7 cellular contexts compared by ENCODE assay signal in the genomic region with DNA sequence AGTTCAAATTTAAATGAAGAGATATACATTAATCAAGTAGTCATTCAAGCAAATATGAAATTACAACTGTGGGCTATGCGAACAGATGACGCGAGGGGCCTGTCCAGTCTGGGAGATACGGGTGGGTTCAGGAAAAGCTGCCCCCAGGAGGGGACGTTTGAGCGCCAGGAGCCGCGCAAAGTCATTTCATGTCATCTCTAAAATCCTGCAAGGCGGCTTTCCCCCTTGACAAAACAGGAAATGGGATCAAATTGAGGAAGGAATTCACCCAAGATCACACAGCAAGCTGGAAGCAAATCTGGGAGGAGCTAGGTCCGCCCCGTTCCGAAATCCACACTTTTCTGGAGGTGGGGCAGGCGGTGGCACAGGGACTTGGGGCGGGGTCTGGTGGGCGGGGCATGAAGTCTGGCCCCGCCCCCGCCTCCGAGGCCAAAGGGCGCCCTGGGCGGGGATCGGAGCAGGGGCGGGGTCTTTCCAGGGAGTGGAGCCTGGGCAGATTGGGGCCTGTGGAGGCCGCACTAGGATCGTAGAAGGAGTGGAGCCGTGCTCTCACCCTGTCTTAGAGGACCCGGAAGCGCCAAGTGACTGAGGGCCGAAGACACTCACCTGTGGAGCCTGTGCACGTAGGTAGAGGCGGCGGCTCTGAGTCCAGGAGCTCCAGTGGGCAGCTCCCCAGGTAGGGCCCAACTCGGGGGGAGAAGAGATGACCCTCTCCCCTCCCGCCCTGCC. TPM values are rescaled to one million over a fixed set of nuclear protein-coding genes. Genes with fewer than 3 reads are reported as not detected.
DNase-seq lines count a peak whose midpoint lies in the region; ATAC-seq and TF ChIP-seq lines count a peak whose summit lies in the region.

A gene with protein sequence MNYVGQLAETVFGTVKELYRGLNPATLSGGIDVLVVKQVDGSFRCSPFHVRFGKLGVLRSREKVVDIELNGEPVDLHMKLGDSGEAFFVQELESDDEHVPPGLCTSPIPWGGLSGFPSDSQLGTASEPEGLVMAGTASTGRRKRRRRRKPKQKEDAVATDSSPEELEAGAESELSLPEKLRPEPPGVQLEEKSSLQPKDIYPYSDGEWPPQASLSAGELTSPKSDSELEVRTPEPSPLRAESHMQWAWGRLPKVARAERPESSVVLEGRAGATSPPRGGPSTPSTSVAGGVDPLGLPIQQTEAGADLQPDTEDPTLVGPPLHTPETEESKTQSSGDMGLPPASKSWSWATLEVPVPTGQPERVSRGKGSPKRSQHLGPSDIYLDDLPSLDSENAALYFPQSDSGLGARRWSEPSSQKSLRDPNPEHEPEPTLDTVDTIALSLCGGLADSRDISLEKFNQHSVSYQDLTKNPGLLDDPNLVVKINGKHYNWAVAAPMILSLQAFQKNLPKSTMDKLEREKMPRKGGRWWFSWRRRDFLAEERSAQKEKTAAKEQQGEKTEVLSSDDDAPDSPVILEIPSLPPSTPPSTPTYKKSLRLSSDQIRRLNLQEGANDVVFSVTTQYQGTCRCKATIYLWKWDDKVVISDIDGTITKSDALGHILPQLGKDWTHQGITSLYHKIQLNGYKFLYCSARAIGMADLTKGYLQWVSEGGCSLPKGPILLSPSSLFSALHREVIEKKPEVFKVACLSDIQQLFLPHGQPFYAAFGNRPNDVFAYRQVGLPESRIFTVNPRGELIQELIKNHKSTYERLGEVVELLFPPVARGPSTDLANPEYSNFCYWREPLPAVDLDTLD (plus strand): TSS at position 495 of the 729 bp plus-strand sequence. CDS start 4,983 bp downstream, outside the sequence.

- peak within 1 kb of the TSS; percentile 69 for H3K14ac ChIP-seq in trophoblast cell (ENCODE audit: low read length)

- peak within 1 kb of the TSS; percentile 55 for H2AK5ac ChIP-seq in trophoblast cell (ENCODE audit: low read length)

- no peak for TF ChIP-seq POLR2A in GM18505 (IDR thresholded peaks at IDR 0.05; ENCODE audit: borderline replicate concordance, extremely low read depth, insufficient read depth, insufficient read length)

- H3K18ac ChIP-seq in trophoblast cell (ENCODE audit: low read length) = peak within 1 kb of the TSS; percentile 66

- no peaks in the 10 kb centered on the region for H3K9me3 ChIP-seq in SK-N-MC (ENCODE audit: low read depth, low read length)
- no peaks in the 10 kb centered on the region for H3K9me3 ChIP-seq in adipocyte (ENCODE audit: control insufficient read depth, low read length)
- no peaks in the 10 kb centered on the region for H3K9me3 ChIP-seq in trophoblast cell (ENCODE audit: insufficient read depth, low read depth, low read length)

- peaks cover 30% of the 10 kb centered on the region for H3K4me1 ChIP-seq in adipocyte (ENCODE audit: control insufficient read depth, insufficient read depth, low read length)
- peaks cover 21 to 22% of the 10 kb centered on the region in 2 experiments for H3K4me1 ChIP-seq in trophoblast cell (ENCODE audit: control insufficient read depth in 1 of 2, insufficient read depth in 2 of 2, low read length in 2 of 2)
- peaks cover 1% of the 10 kb centered on the region for H3K4me1 ChIP-seq in urinary bladder (ENCODE audit: insufficient read depth)

- peak within 1 kb of the TSS; percentile 73 for H4K91ac ChIP-seq in trophoblast cell (ENCODE audit: low read depth, low read length)

- H2BK12ac ChIP-seq in trophoblast cell (ENCODE audit: low read length) = peak within 1 kb of the TSS; percentile 72

- peaks cover 3% of the 10 kb centered on the region for H3K79me2 ChIP-seq in trophoblast cell (ENCODE audit: control insufficient read depth, insufficient read depth, low read length, poor library complexity)

- H3K23ac ChIP-seq in trophoblast cell (ENCODE audit: low read length) = no peak within 1 kb of the TSS

- in situ Hi-C loops in KBM-7 (cut with MboI; ENCODE audit: low pct_unique_long_range_greater_than_20kb, low sequenced_read_pairs) = loop anchor here (10.0 kb wide), 2 partner anchors 166 to 356 kb away; no protein-coding TSS in a partner anchor

- peak within 1 kb of the TSS; percentile 81 for H2AFZ ChIP-seq in trophoblast cell (ENCODE audit: insufficient read depth, low read length, poor library complexity)

- ATAC-seq in GM18505 (IDR thresholded peaks at IDR 0.05; ENCODE audit: unreplicated experiment) = peak; percentile 7

- H3K27ac ChIP-seq in SK-N-MC (no peak within 1 kb of the TSS), trophoblast cell (ENCODE audit: low read depth, low read length) (peak within 1 kb of the TSS; percentile 3), urinary bladder (ENCODE audit: low read depth) (peak within 1 kb of the TSS; percentile 51)

- H2BK120ac ChIP-seq in trophoblast cell (ENCODE audit: insufficient read depth, low read length, poor library complexity) = peak within 1 kb of the TSS; percentile 53

- peaks cover 12% of the 10 kb centered on the region for H3K79me1 ChIP-seq in trophoblast cell (ENCODE audit: low read length)

- peak within 1 kb of the TSS; percentile 79 for H3K4me2 ChIP-seq in trophoblast cell (ENCODE audit: low read length)

- H3K27me3 ChIP-seq in adipocyte (replicated peaks; ENCODE audit: control insufficient read depth, insufficient read depth, low read length) (no peaks in the 10 kb centered on the region), trophoblast cell (ENCODE audit: insufficient read depth, low read length) (no peaks in the 10 kb centered on the region)

- H3K4me3 ChIP-seq in SK-N-MC (peak within 1 kb of the TSS; percentile 83), adipocyte (ENCODE audit: low read length) (peak within 1 kb of the TSS; percentile 77), trophoblast cell (ENCODE audit: low read depth, low read length) (peak within 1 kb of the TSS; percentile 59), urinary bladder (ENCODE audit: low read depth, low read length) (peak within 1 kb of the TSS; percentile 28)

- peak within 1 kb of the TSS; percentile 42 for H2BK5ac ChIP-seq in trophoblast cell (ENCODE audit: low read depth, low read length, poor library complexity)

- intact Hi-C loops in cardiac septum (cut with DNase I) = loop anchor here (1.0 to 10.0 kb wide), 4 partner anchors 70 to 354 kb away; no protein-coding TSS in a partner anchor

- WGBS in trophoblast cell (ENCODE audit: extremely low coverage, insufficient coverage, insufficient read length) = no CpG with 5 or more reads among the region's 33 CpGs
- 15% methylated on average over 33 of the region's 33 CpGs for WGBS in urinary bladder

- H3K4ac ChIP-seq in trophoblast cell (ENCODE audit: low read depth, low read length) = peak within 1 kb of the TSS; percentile 32

- H3K36me3 ChIP-seq in SK-N-MC (ENCODE audit: insufficient read depth, low read length) (no peaks in the 10 kb centered on the region), adipocyte (ENCODE audit: control insufficient read depth, insufficient read depth, low read length, severe bottlenecking) (peaks cover 6% of the 10 kb centered on the region), trophoblast cell (ENCODE audit: control insufficient read depth in 1 of 2, insufficient read depth in 2 of 2, low read length in 2 of 2) (no peaks in the 10 kb centered on the region), urinary bladder (ENCODE audit: insufficient read depth) (no peaks in the 10 kb centered on the region)

- peak within 1 kb of the TSS; percentile 65 for H4K12ac ChIP-seq in trophoblast cell (ENCODE audit: low read depth, low read length)

- peak within 1 kb of the TSS; percentile 67 for H4K8ac ChIP-seq in trophoblast cell (ENCODE audit: low read depth, low read length)

- peak within 1 kb of the TSS; percentile 23 for H3K9ac ChIP-seq in SK-N-MC (ENCODE audit: insufficient read length)
- peak within 1 kb of the TSS; percentile 85 for H3K9ac ChIP-seq in adipocyte (ENCODE audit: low read length)
- H3K9ac ChIP-seq in trophoblast cell (ENCODE audit: low read length) = peak within 1 kb of the TSS; percentile 45

- peak; percentile 33 for DNase-seq in KBM-7
- peak; percentile 59 for DNase-seq in SK-N-MC (ENCODE audit: low read depth, low spot score)
- peak; percentile 78 for DNase-seq in adipocyte (ENCODE audit: low read depth)
- DNase-seq in cardiac septum (ENCODE audit: low spot score) = peak; percentile 91
- peak; percentile 95 to 96 for DNase-seq in trophoblast cell

RNA-seq across cellular contexts. Expression of the gene that starts here (rescaled TPM):
- 26.9 TPM for total RNA-seq in cardiac septum
- 6.5 TPM in 2 replicates for polyA plus RNA-seq in trophoblast cell (2013)
- 4.7 TPM for total RNA-seq in urinary bladder
- 10.8 TPM for polyA plus RNA-seq in urinary bladder

Comparison
In these comparisons a context has a peak if more than half of its experiments do, and no peak if none do; other contexts are left out.
1. DNase-seq: peak in every context shown above with its lines; median percentile 96 in trophoblast cell; 91 in cardiac septum; 78 in adipocyte; 59 in SK-N-MC; 33 in KBM-7.
2. H3K4me3 ChIP-seq: peak in every context shown above with its lines; median percentile 83 in SK-N-MC; 77 in adipocyte; 59 in trophoblast cell; 28 in urinary bladder.
3. H3K9ac ChIP-seq: peak in every context shown above with its lines; median percentile 85 in adipocyte; 45 in trophoblast cell; 23 in SK-N-MC.